In genomic region chr3:40597441-40597840, GRCh38 we compare ENCODE assay signal across 24 cellular contexts.
DNase-seq lines count a peak whose midpoint lies in the region; ATAC-seq and TF ChIP-seq lines count a peak whose summit lies in the region.
"Had no signal": no experiment of that assay in that cellular context is flagged by ENCODE, and none has a peak within 500 bp of the region (broad histone marks: within the 10 kb centered on the region; RNA-seq: fewer than 3 reads in every experiment).

No MANE protein-coding gene starts in this region.

- H3K4me1 Mint-ChIP-seq in activated T-helper 17 cell treated with anti-CD3 and anti-CD28 coated beads, Interleukin-2, amount 50 U/mL, for 72 hours, result no peaks in the 10 kb centered on the region
- H3K4me1 Mint-ChIP-seq: endodermal cell had no signal

- no peaks in the 10 kb centered on the region for H3K79me2 ChIP-seq in osteoblast (ENCODE audit: insufficient read depth, low read length)

- H3K4me3 ChIP-seq in lower lobe of right lung, result no peak overlapping the region
- no peak overlapping the region for H3K4me3 ChIP-seq in osteoblast (ENCODE audit: insufficient read depth, low read length)
- H3K4me3 ChIP-seq: lung, right lobe of liver had no signal

- no peaks in the 10 kb centered on the region for H3K9me3 Mint-ChIP-seq in activated T-helper 17 cell treated with anti-CD3 and anti-CD28 coated beads, Interleukin-2, amount 50 U/mL, for 72 hours
- H3K9me3 Mint-ChIP-seq: activated T-helper 2 cell treated with anti-CD3 and anti-CD28 coated beads, Interferon-gamma antibody, Interleukin-2, Interleukin-4, amounts not matched to agents 10 μg/mL and 5 μg/mL and 100 μg/mL, durations not matched to agents 14 hours and 24 hours and 36 hours; CD8-positive, alpha-beta T cell; endodermal cell; stimulated activated memory B cell treated with anti-CD40 and anti-IgM and Interleukin-4, amounts not matched to agents 10 μg/mL and 1 μg/mL and 100 μg/mL, for 72 hours had no signal

- H3K9me3 ChIP-seq in lower lobe of right lung (no peaks in the 10 kb centered on the region), osteoblast (ENCODE audit: low read depth, low read length) (no peaks in the 10 kb centered on the region)
- H3K9me3 ChIP-seq: right lobe of liver had no signal

- no peak overlapping the region for H3K4me3 Mint-ChIP-seq in activated T-helper 17 cell treated with anti-CD3 and anti-CD28 coated beads, Interleukin-2, amount 50 U/mL, for 72 hours
- H3K4me3 Mint-ChIP-seq: CD8-positive, alpha-beta T cell; endodermal cell; stimulated activated memory B cell treated with anti-CD40 and anti-IgM and Interleukin-4, amounts not matched to agents 10 μg/mL and 1 μg/mL and 100 μg/mL, for 72 hours had no signal

- H2AFZ ChIP-seq in osteoblast (ENCODE audit: low read length), result no peak overlapping the region

- intact Hi-C loops in lower lobe of right lung (cut with DNase I), result no loop called here

- peaks cover 22% of the 10 kb centered on the region for H3K27me3 Mint-ChIP-seq in activated T-helper 17 cell treated with anti-CD3 and anti-CD28 coated beads, Interleukin-2, amount 50 U/mL, for 72 hours

- no peaks in the 10 kb centered on the region for H3K36me3 Mint-ChIP-seq in activated T-helper 17 cell treated with anti-CD3 and anti-CD28 coated beads, Interleukin-2, amount 50 U/mL, for 72 hours (ENCODE audit: low read depth)
- H3K36me3 Mint-ChIP-seq: CD8-positive, alpha-beta T cell; stimulated activated memory B cell treated with anti-CD40 and anti-IgM and Interleukin-4, amounts not matched to agents 10 μg/mL and 1 μg/mL and 100 μg/mL, for 72 hours had no signal

- no peak overlapping the region for H3K4me2 ChIP-seq in osteoblast (ENCODE audit: insufficient read depth, low read length)
- H3K4me2 ChIP-seq: KMS-11 had no signal

- H3K27ac Mint-ChIP-seq in activated T-helper 17 cell treated with anti-CD3 and anti-CD28 coated beads, Interleukin-2, amount 50 U/mL, for 72 hours, result no peak overlapping the region
- H3K27ac Mint-ChIP-seq: activated T-helper 2 cell treated with anti-CD3 and anti-CD28 coated beads, Interferon-gamma antibody, Interleukin-2, Interleukin-4, amounts not matched to agents 10 μg/mL and 5 μg/mL and 100 μg/mL, durations not matched to agents 14 hours and 24 hours and 36 hours; CD8-positive, alpha-beta T cell; endodermal cell; stimulated activated memory B cell treated with anti-CD40 and anti-IgM and Interleukin-4, amounts not matched to agents 10 μg/mL and 1 μg/mL and 100 μg/mL, for 72 hours had no signal

- H3K27ac ChIP-seq in lower lobe of right lung (no peak overlapping the region), osteoblast (ENCODE audit: low read depth, low read length) (no peak overlapping the region)
- H3K27ac ChIP-seq: KMS-11, right lobe of liver had no signal

- H3K4me1 ChIP-seq in lower lobe of right lung (no peaks in the 10 kb centered on the region), osteoblast (ENCODE audit: insufficient read depth, low read length) (peaks cover 4% of the 10 kb centered on the region)
- H3K4me1 ChIP-seq: right lobe of liver had no signal

- H3K27me3 ChIP-seq in lower lobe of right lung (ENCODE audit: low read depth), result no peaks in the 10 kb centered on the region
- no peaks in the 10 kb centered on the region for H3K27me3 ChIP-seq in osteoblast (ENCODE audit: insufficient read depth, low read length)
- H3K27me3 ChIP-seq: right lobe of liver had no signal

- DNase-seq in AG08395 (ENCODE audit: low spot score) (peak; percentile 14), HPDE6-E6E7 (ENCODE audit: extremely low spot score) (peak; percentile 6), islet precursor cell (peak; percentile 68), GF-D8 (lab: John Stamatoyannopoulos, UW) (no peak), lower lobe of right lung (no peak), osteoblast (ENCODE audit: insufficient read length, low spot score, missing footprints) (no peak)
- DNase-seq: amniotic stem cell; CD8-positive, alpha-beta T cell; DMS53; endodermal cell; head of caudate nucleus; NCI-H1092 treated with DMSO at 0.1 percent for 48 hours; NCI-H2107; NCI-H524; occipital lobe; right lobe of liver; SHP77; T-helper 1 cell had no signal

- no peaks in the 10 kb centered on the region for H4K20me1 ChIP-seq in osteoblast (ENCODE audit: insufficient read depth, low read length)

- H3K36me3 ChIP-seq in lower lobe of right lung, result no peaks in the 10 kb centered on the region
- no peaks in the 10 kb centered on the region for H3K36me3 ChIP-seq in osteoblast (ENCODE audit: insufficient read depth, low read length)
- H3K36me3 ChIP-seq: right lobe of liver had no signal

- no peak for TF ChIP-seq CTCF in lower lobe of right lung (IDR thresholded peaks at IDR 0.05)
- TF ChIP-seq CTCF in osteoblast (IDR thresholded peaks at IDR 0.05; ENCODE audit: extremely low read depth, low read depth, low read length), result no peak

- ATAC-seq in activated T-helper 17 cell treated with anti-CD3 and anti-CD28 coated beads, Interleukin-2, amount 50 U/mL, for 72 hours (replicated peaks), result peak; percentile 66
- ATAC-seq in HG03521 (IDR thresholded peaks at IDR 0.05; ENCODE audit: unreplicated experiment), result no peak
- no peak for ATAC-seq in lower lobe of right lung
- ATAC-seq: CD8-positive, alpha-beta T cell; right lobe of liver; stimulated activated memory B cell treated with anti-CD40 and anti-IgM and Interleukin-4, amounts not matched to agents 10 μg/mL and 1 μg/mL and 100 μg/mL, for 72 hours had no signal

Comparison
In these comparisons a context has a peak if more than half of its experiments do, and no peak if none do; other contexts are left out.
1. DNase-seq: peak in AG08395 (single experiment), HPDE6-E6E7 (single experiment) and islet precursor cell (single experiment); none in GF-D8 (single experiment), lower lobe of right lung (single experiment) and osteoblast (single experiment).